ENCODE assay signal across 10 cellular contexts in genomic region chr12:11762723-11763326, GRCh38.
A peak's percentile ranks its signal among the peaks of the same experiment; 100 is the strongest.
DNase-seq lines count a peak whose midpoint lies in the region; ATAC-seq and TF ChIP-seq lines count a peak whose summit lies in the region.
"Had no signal": no experiment of that assay in that cellular context is flagged by ENCODE, and none has a peak within 500 bp of the region (broad histone marks: within the 10 kb centered on the region; RNA-seq: fewer than 3 reads in every experiment).

No MANE protein-coding gene starts in this region.

- ATAC-seq in activated T-cell treated with anti-CD3 and anti-CD28 coated beads, Interleukin-2, amount 50 U/mL, for 4 hours, result peak; percentile 32 to 41
- ATAC-seq in HG03196 (IDR thresholded peaks at IDR 0.05; ENCODE audit: unreplicated experiment), result peak; percentile 30
- ATAC-seq: HCT116 had no signal

- no peak overlapping the region for H3K4me3 ChIP-seq in coronary artery
- no peak overlapping the region for H3K4me3 ChIP-seq in thyroid gland (replicated peaks in 1 of 3)
- no peak overlapping the region for H3K4me3 ChIP-seq in HAP-1

- no peak for DNase-seq in activated T-cell treated with anti-CD3 and anti-CD28 coated beads, Interleukin-2, amount 50 U/mL, for 4 hours
- no peak for DNase-seq in activated T-cell treated with anti-CD3 and anti-CD28 coated beads, Interleukin-2, amount 50 U/mL, for 1 hour
- DNase-seq in coronary artery (ENCODE audit: low spot score), result no peak
- peak; percentile 13 to 24 for DNase-seq in thyroid gland
- no peak for DNase-seq in HAP-1 (ENCODE audit: low spot score in 2 of 2)
- DNase-seq in stimulated activated CD4-positive, alpha-beta T cell treated with anti-CD3 and anti-CD28 coated beads, Interleukin-4, amount 100 ng/mL, for 4 hours, result no peak
- no peak for DNase-seq in GM13976 (ENCODE audit: low spot score)
- DNase-seq: NCI-H526 treated with DMSO at 0.1 percent for 48 hours had no signal

- H3K36me3 ChIP-seq in thyroid gland, result no peaks in the 10 kb centered on the region
- H3K36me3 ChIP-seq in HAP-1 (replicated peaks), result no peaks in the 10 kb centered on the region; the same call in 1 of the 2 replicates

- in situ Hi-C loops in HAP-1 (cut with MboI; ENCODE audit: low sequenced_read_pairs), result no loop called here
- in situ Hi-C loops in GM13976 (cut with MboI; ENCODE audit: low sequenced_read_pairs, unreplicated experiment), result no loop called here

- WGBS in thyroid gland, 2 donors, result 38 to 56% methylated on average over 9 of the region's 9 CpGs

- H3K27me3 ChIP-seq in thyroid gland (no peaks in the 10 kb centered on the region), HAP-1 (ENCODE audit: low read depth) (no peaks in the 10 kb centered on the region)

- no peak for TF ChIP-seq POLR2A in thyroid gland (IDR thresholded peaks at IDR 0.05)

- intact Hi-C loops in thyroid gland (cut with DNase I), result no loop called here

- TF ChIP-seq CTCF in coronary artery (IDR thresholded peaks at IDR 0.05) (no peak), thyroid gland (IDR thresholded peaks at IDR 0.05) (no peak), GM13976 (IDR thresholded peaks at IDR 0.05; ENCODE audit: borderline replicate concordance, control extremely low read depth, extremely low read depth, insufficient read depth, missing control alignments) (no peak)

- H3K9me3 ChIP-seq in thyroid gland (no peaks in the 10 kb centered on the region), HAP-1 (no peaks in the 10 kb centered on the region)

- H3K27ac ChIP-seq in coronary artery (peak overlapping the region; percentile 29 to 89), thyroid gland (peak overlapping the region in 2 of 3 donors; percentile 8 to 43)

- H3K36me3 Mint-ChIP-seq in activated T-cell treated with anti-CD3 and anti-CD28 coated beads, Interleukin-2, amount 50 U/mL, for 4 hours (ENCODE audit: insufficient read depth), result peaks cover 29% of the 10 kb centered on the region

- no peaks in the 10 kb centered on the region for H3K9me3 Mint-ChIP-seq in activated T-cell treated with anti-CD3 and anti-CD28 coated beads, Interleukin-2, amount 50 U/mL, for 4 hours

- no peaks in the 10 kb centered on the region for H3K27me3 Mint-ChIP-seq in activated T-cell treated with anti-CD3 and anti-CD28 coated beads, Interleukin-2, amount 50 U/mL, for 4 hours (ENCODE audit: low read depth)

- H3K4me3 Mint-ChIP-seq in activated T-cell treated with anti-CD3 and anti-CD28 coated beads, Interleukin-2, amount 50 U/mL, for 4 hours, result no peak overlapping the region

- H3K4me1 ChIP-seq in thyroid gland (peaks cover 0 to 52% of the 10 kb centered on the region in 2 donors), HAP-1 (peaks cover 13% of the 10 kb centered on the region)

- H3K4me1 Mint-ChIP-seq in activated T-cell treated with anti-CD3 and anti-CD28 coated beads, Interleukin-2, amount 50 U/mL, for 4 hours (ENCODE audit: low read depth), result peaks cover 81% of the 10 kb centered on the region

Comparison
In these comparisons a context has a peak if more than half of its experiments do, and no peak if none do; other contexts are left out.
1. DNase-seq: peak in thyroid gland (2 of 2); none in activated T-cell treated with anti-CD3 and anti-CD28 coated beads, Interleukin-2, amount 50 U/mL, for 4 hours (single experiment), activated T-cell treated with anti-CD3 and anti-CD28 coated beads, Interleukin-2, amount 50 U/mL, for 1 hour (single experiment), coronary artery (single experiment), HAP-1 (0 of 2), stimulated activated CD4-positive, alpha-beta T cell treated with anti-CD3 and anti-CD28 coated beads, Interleukin-4, amount 100 ng/mL, for 4 hours (0 of 2) and GM13976 (single experiment).